10 cellular contexts compared by ENCODE assay signal in the genomic region with DNA sequence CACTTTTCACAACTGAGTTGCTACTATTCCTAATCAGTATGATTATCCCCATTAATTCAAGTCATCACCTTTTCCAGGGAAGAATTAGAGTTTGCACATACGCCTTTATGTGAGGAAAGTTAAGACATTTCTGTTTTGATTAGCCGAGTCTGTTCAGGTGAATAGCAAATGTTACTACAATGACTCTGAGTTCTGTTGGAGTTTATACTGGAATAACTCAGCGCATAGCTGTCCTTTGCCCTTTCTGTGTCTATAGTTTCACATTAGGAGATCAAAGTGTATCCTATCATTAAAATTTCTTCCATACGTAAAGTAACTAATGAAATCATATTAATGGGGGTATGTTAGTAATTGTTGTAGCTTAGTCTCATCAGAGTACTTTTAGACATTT. TPM values are rescaled to one million over a fixed set of nuclear protein-coding genes. Genes with fewer than 3 reads are reported as not detected.
DNase-seq lines count a peak whose midpoint lies in the region; ATAC-seq and TF ChIP-seq lines count a peak whose summit lies in the region.
"Had no signal": no experiment of that assay in that cellular context is flagged by ENCODE, and none has a peak within 500 bp of the region (broad histone marks: within the 10 kb centered on the region; RNA-seq: fewer than 3 reads in every experiment).

No MANE protein-coding gene starts in this region.

- CTCF ChIA-PET in activated naive CD4-positive, alpha-beta T cell treated with anti-CD3 and anti-CD28 coated beads for 36 hours (lab: Charles Lee): interaction anchor here (1.0 to 1.9 kb wide), 7 partner anchors 9 to 146 kb away, joined by 3 to 7 read pairs (median 4); a partner anchor contains a TSS
- CTCF ChIA-PET in activated B cell treated with CpG ODN at 0.5 μM for 24 hours (lab: Charles Lee): interaction anchor here (0.8 to 2.2 kb wide), 2 partner anchors 9 to 37 kb away, joined by 3 to 13 read pairs; a partner anchor contains a TSS

- H3K36me3 ChIP-seq in left lung: no peaks in the 10 kb centered on the region
- H3K36me3 ChIP-seq in tibial nerve: no peaks in the 10 kb centered on the region
- peaks cover 0 to 4% (median 0%) of the 10 kb centered on the region in 3 donors for H3K36me3 ChIP-seq in tibial artery

- H3K9me3 ChIP-seq in left lung (no peaks in the 10 kb centered on the region), tibial nerve (no peaks in the 10 kb centered on the region), tibial artery (no peaks in the 10 kb centered on the region)

- H3K27me3 ChIP-seq in left lung (no peaks in the 10 kb centered on the region), tibial nerve (no peaks in the 10 kb centered on the region), tibial artery (no peaks in the 10 kb centered on the region)

- H3K27ac ChIP-seq in left lung: peak overlapping the region; percentile 55 to 87
- H3K27ac ChIP-seq in tibial nerve: peak overlapping the region; percentile 18 to 72 (median 50)
- H3K27ac ChIP-seq in tibial artery: peak overlapping the region in 1 of 2 donors; percentile 27

- intact Hi-C loops in activated naive CD4-positive, alpha-beta T cell treated with anti-CD3 and anti-CD28 coated beads for 36 hours (cut with micrococcal nuclease): loop anchor here (5.0 to 10.0 kb wide), 4 partner anchors 288 to 1129 kb away; a partner anchor contains a TSS
- intact Hi-C loops in activated B cell treated with CpG ODN at 0.5 μM for 24 hours (cut with micrococcal nuclease) (loop anchor here (5.0 to 10.0 kb wide), 2 partner anchors 38 to 1701 kb away; no protein-coding TSS in a partner anchor), left lung (cut with DNase I) (no loop called here), tibial artery (cut with DNase I; ENCODE audit: low total_unique reads) (no loop called here)

- H3K9me3 Mint-ChIP-seq in activated naive CD4-positive, alpha-beta T cell treated with anti-CD3 and anti-CD28 coated beads for 36 hours: no peaks in the 10 kb centered on the region
- H3K9me3 Mint-ChIP-seq in activated B cell treated with CpG ODN at 0.5 μM for 24 hours: no peaks in the 10 kb centered on the region

- peaks cover 36 to 91% of the 10 kb centered on the region in 2 donors for H3K4me1 ChIP-seq in left lung
- H3K4me1 ChIP-seq in tibial nerve: peaks cover 0 to 87% (median 62%) of the 10 kb centered on the region in 4 donors
- H3K4me1 ChIP-seq in tibial artery: peaks cover 0 to 55% (median 19%) of the 10 kb centered on the region in 4 donors

- 63 to 75% methylated on average over 4 of the region's 4 CpGs for WGBS in tibial nerve, 2 donors

- H3K4me3 ChIP-seq in left lung: no peak overlapping the region
- H3K4me3 ChIP-seq in tibial nerve: no peak overlapping the region
- no peak overlapping the region for H3K4me3 ChIP-seq in tibial artery

- no peak for TF ChIP-seq CTCF in activated B cell treated with CpG ODN at 0.5 μM for 24 hours (IDR thresholded peaks at IDR 0.05)
- no peak for TF ChIP-seq CTCF in left lung (IDR thresholded peaks at IDR 0.05)
- TF ChIP-seq CTCF in tibial nerve (IDR thresholded peaks at IDR 0.05): no peak
- TF ChIP-seq CTCF in tibial artery (IDR thresholded peaks at IDR 0.05): no peak

- DNase-seq in activated naive CD4-positive, alpha-beta T cell treated with anti-CD3 and anti-CD28 coated beads for 36 hours: no peak
- DNase-seq in activated naive CD4-positive, alpha-beta T cell treated with anti-CD3 and anti-CD28 coated beads, Interleukin-2, amount 50 U/mL, for 16 hours: no peak
- DNase-seq in activated B cell treated with CpG ODN at 0.5 μM for 24 hours (no peak), left lung (no peak), tibial nerve (ENCODE audit: low spot score in 2 of 2) (no peak), RKO (ENCODE audit: low spot score) (no peak), tibial artery (no peak)
- DNase-seq: cortex of kidney, NCI-H2227 treated with DMSO at 0.1 percent for 48 hours had no signal

- POLR2A ChIA-PET in activated B cell treated with CpG ODN at 0.5 μM for 24 hours (lab: Charles Lee): interaction anchor here (1.0 to 4.7 kb wide), 9 partner anchors 9 to 310 kb away, joined by 3 to 37 read pairs (median 8); a partner anchor contains a TSS

- H3K36me3 Mint-ChIP-seq in activated naive CD4-positive, alpha-beta T cell treated with anti-CD3 and anti-CD28 coated beads for 36 hours (ENCODE audit: low read depth): peaks cover 19% of the 10 kb centered on the region
- peaks cover 29% of the 10 kb centered on the region for H3K36me3 Mint-ChIP-seq in activated B cell treated with CpG ODN at 0.5 μM for 24 hours (ENCODE audit: low read depth)

- TF ChIP-seq POLR2A in tibial nerve (IDR thresholded peaks at IDR 0.05): no peak

- H3K27ac Mint-ChIP-seq in activated naive CD4-positive, alpha-beta T cell treated with anti-CD3 and anti-CD28 coated beads for 36 hours: peak overlapping the region; percentile 99
- H3K27ac Mint-ChIP-seq in activated B cell treated with CpG ODN at 0.5 μM for 24 hours: peak overlapping the region; percentile 95

- peak overlapping the region; percentile 78 for H3K4me3 Mint-ChIP-seq in activated naive CD4-positive, alpha-beta T cell treated with anti-CD3 and anti-CD28 coated beads for 36 hours
- H3K4me3 Mint-ChIP-seq in activated B cell treated with CpG ODN at 0.5 μM for 24 hours: peak overlapping the region; percentile 71

- TF ChIP-seq EP300 in tibial nerve (IDR thresholded peaks at IDR 0.05): no peak

- H3K4me1 Mint-ChIP-seq in activated naive CD4-positive, alpha-beta T cell treated with anti-CD3 and anti-CD28 coated beads for 36 hours (ENCODE audit: low read depth): peaks cover 73% of the 10 kb centered on the region
- peaks cover 87% of the 10 kb centered on the region for H3K4me1 Mint-ChIP-seq in activated B cell treated with CpG ODN at 0.5 μM for 24 hours

- no peaks in the 10 kb centered on the region for H3K27me3 Mint-ChIP-seq in activated naive CD4-positive, alpha-beta T cell treated with anti-CD3 and anti-CD28 coated beads for 36 hours (ENCODE audit: low read depth)
- no peaks in the 10 kb centered on the region for H3K27me3 Mint-ChIP-seq in activated B cell treated with CpG ODN at 0.5 μM for 24 hours

- no peak for ATAC-seq in activated B cell treated with CpG ODN at 0.5 μM for 24 hours (ENCODE audit: low read depth)
- ATAC-seq in left lung: no peak
- ATAC-seq in HG03342 (IDR thresholded peaks at IDR 0.05; ENCODE audit: unreplicated experiment): no peak

RNA-seq across cellular contexts. Expression of a gene that starts 4.9 kb away (rescaled TPM):
- 10 to 100 TPM; 91.5 to 93.1 TPM for total RNA-seq in activated naive CD4-positive, alpha-beta T cell treated with anti-CD3 and anti-CD28 coated beads for 36 hours
- total RNA-seq in activated B cell treated with CpG ODN at 0.5 μM for 24 hours (93.1 and 94.4 TPM in 2 replicates), left lung (10 to 100 TPM; 45.1 to 60.2 TPM), tibial nerve (10 to 100 TPM; 32.9 to 45.0 (median 42.5) TPM)

RNA-seq across cellular contexts. Expression of a gene that starts 37.0 kb away (rescaled TPM):
- total RNA-seq in activated naive CD4-positive, alpha-beta T cell treated with anti-CD3 and anti-CD28 coated beads for 36 hours: 100 to 1,000 TPM; 220 to 222 TPM
- total RNA-seq in activated B cell treated with CpG ODN at 0.5 μM for 24 hours (70.8 and 74.9 TPM in 2 replicates), left lung (100 to 1,000 TPM; 158 to 242 TPM), tibial nerve (10 to 100 TPM; 50.3 to 83.7 (median 71.7) TPM)

Comparison
In these comparisons a context has a peak if more than half of its experiments do, and no peak if none do; other contexts are left out.
1. intact Hi-C loops: an anchor here in activated naive CD4-positive, alpha-beta T cell treated with anti-CD3 and anti-CD28 coated beads for 36 hours (5.0 to 10.0 kb wide) and activated B cell treated with CpG ODN at 0.5 μM for 24 hours (5.0 to 10.0 kb wide); none called in left lung and tibial artery.